14 cellular contexts compared by ENCODE assay signal in the genomic region with DNA sequence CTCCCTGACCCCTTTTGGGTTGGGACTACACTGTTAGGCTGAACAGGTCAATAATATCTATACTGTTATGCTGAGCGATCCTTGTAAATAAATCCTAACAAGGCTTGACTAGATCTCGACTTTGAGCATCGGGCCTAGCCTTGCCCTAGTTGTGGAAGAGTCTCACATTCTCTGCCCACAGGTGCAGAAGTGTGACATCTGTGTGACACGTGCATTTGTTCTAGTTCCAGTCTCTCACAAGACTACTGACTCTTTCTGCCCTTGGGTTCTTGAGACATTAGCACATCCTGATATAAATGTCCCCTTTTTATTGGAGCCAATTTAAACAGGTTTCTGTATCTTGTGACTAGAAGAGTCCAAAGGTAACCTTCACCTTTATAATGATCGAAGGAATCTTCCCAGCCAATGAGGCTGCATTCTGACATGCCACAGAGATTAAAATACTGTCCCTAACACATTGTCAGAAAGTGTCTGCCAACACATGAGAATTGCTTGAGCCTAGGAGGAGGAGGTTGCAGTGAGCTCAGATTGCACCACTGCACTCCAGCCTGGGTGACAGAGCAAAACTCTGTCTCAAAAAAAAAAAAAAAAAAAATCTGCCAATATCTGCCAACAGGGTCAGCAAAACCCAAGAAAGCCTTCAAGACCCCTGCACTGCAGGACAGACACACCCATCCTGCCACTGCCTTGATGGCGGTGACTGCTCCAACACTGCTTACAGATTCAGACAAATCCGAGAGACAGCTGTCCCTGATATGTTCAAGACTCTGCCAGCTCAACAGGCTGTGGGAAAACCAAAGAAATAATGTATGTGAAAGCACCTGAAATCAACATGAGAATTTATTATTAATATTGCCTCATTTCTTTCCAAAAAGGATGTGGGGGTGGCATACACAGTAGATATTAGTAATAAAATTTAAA. TPM values are rescaled to one million over a fixed set of nuclear protein-coding genes. Genes with fewer than 3 reads are reported as not detected.
DNase-seq lines count a peak whose midpoint lies in the region; ATAC-seq and TF ChIP-seq lines count a peak whose summit lies in the region.
"Had no signal": no experiment of that assay in that cellular context is flagged by ENCODE, and none has a peak within 500 bp of the region (broad histone marks: within the 10 kb centered on the region; RNA-seq: fewer than 3 reads in every experiment).

No MANE protein-coding gene starts in this region.

- H3F3A ChIP-seq in PC-3 (ENCODE audit: low read length, unreplicated experiment) = peaks cover 19% of the 10 kb centered on the region

- WGBS in mammary epithelial cell (ENCODE audit: low coverage, missing lambda C conversion rate) = 98% methylated on average over 7 of the region's 7 CpGs
- WGBS in suprapubic skin = 74% methylated on average over 7 of the region's 7 CpGs

- no peak for ATAC-seq in PC-3
- ATAC-seq in mucosa of descending colon = peak; percentile 48
- ATAC-seq in GM21423 (IDR thresholded peaks at IDR 0.05; ENCODE audit: unreplicated experiment) = no peak
- ATAC-seq in GM21526 (IDR thresholded peaks at IDR 0.05; ENCODE audit: low FRiP score, unreplicated experiment) = no peak
- ATAC-seq: activated CD4-positive, alpha-beta T cell treated with anti-CD3 and anti-CD28 coated beads for 36 hours; activated T-cell treated with anti-CD3 and anti-CD28 coated beads, Interleukin-2, amount 50 U/mL, for 4 hours had no signal

- no peaks in the 10 kb centered on the region for H3K9me2 ChIP-seq in PC-3 (replicated peaks; ENCODE audit: low read length)

- no peaks in the 10 kb centered on the region for H3K9me3 ChIP-seq in PC-3 (ENCODE audit: low read length)
- H3K9me3 ChIP-seq in mammary epithelial cell (replicated peaks; ENCODE audit: insufficient read depth, low read length) = no peaks in the 10 kb centered on the region
- no peaks in the 10 kb centered on the region for H3K9me3 ChIP-seq in mucosa of descending colon
- no peaks in the 10 kb centered on the region for H3K9me3 ChIP-seq in suprapubic skin

- in situ Hi-C loops in mammary epithelial cell (cut with MboI; ENCODE audit: low sequenced_read_pairs in 2 of 2) = no loop called here

- H3K4me3 ChIP-seq in PC-3 (ENCODE audit: low read length) (no peak overlapping the region), mammary epithelial cell (replicated peaks in 1 of 3; ENCODE audit: insufficient read depth in 1 of 3, low read depth in 2 of 3, low read length in 3 of 3) (no peak overlapping the region), mucosa of descending colon (no peak overlapping the region), suprapubic skin (no peak overlapping the region), coronary artery (no peak overlapping the region)

- H3K79me2 ChIP-seq in PC-3 (ENCODE audit: low read length) (no peaks in the 10 kb centered on the region), mammary epithelial cell (ENCODE audit: insufficient read depth, low read length) (no peaks in the 10 kb centered on the region)

- peak overlapping the region; percentile 68 for H3K9ac ChIP-seq in PC-3 (ENCODE audit: low read length)
- H3K9ac ChIP-seq in mammary epithelial cell (ENCODE audit: insufficient read depth, low read length) = no peak overlapping the region
- H3K9ac ChIP-seq: KMS-11 had no signal

- intact Hi-C loops in PC-3 (cut with micrococcal nuclease) = no loop called here
- intact Hi-C loops in mammary epithelial cell (cut with micrococcal nuclease) = loop anchor here (2.0 kb wide), 1 partner anchor 35 kb away; no protein-coding TSS in a partner anchor
- intact Hi-C loops in mucosa of descending colon (cut with DNase I, micrococcal nuclease) = no loop called here

- H2AFZ ChIP-seq in PC-3 (ENCODE audit: low read length) (no peak overlapping the region), mammary epithelial cell (ENCODE audit: low read depth, low read length) (no peak overlapping the region)

- peaks cover 35% of the 10 kb centered on the region for H3K4me1 ChIP-seq in PC-3 (ENCODE audit: insufficient read depth, low read length)
- H3K4me1 ChIP-seq in mammary epithelial cell (ENCODE audit: insufficient read depth, low read length) = peaks cover 32% of the 10 kb centered on the region
- peaks cover 4% of the 10 kb centered on the region for H3K4me1 ChIP-seq in mucosa of descending colon (ENCODE audit: low read depth)
- peaks cover 23% of the 10 kb centered on the region for H3K4me1 ChIP-seq in suprapubic skin

- BruUV-seq in PC-3 (replicated peaks; lab: Mats Ljungman, UMichigan) (no TSS peak), mammary epithelial cell (replicated peaks; lab: Mats Ljungman, UMichigan) (no TSS peak)

- TF ChIP-seq CTCF in PC-3 (conservative IDR thresholded peaks at IDR 0.05; ENCODE audit: low read depth, low read length) = no peak
- no peak for TF ChIP-seq CTCF in mammary epithelial cell (conservative IDR thresholded peaks at IDR 0.05 in 1 of 2, IDR thresholded peaks at IDR 0.05 in 1 of 2; ENCODE audit: extremely low read depth in 1 of 2, insufficient read depth in 1 of 2, low read depth in 1 of 2, low read length in 2 of 2)
- no peak for TF ChIP-seq CTCF in mucosa of descending colon (IDR thresholded peaks at IDR 0.05)
- no peak for TF ChIP-seq CTCF in suprapubic skin (IDR thresholded peaks at IDR 0.05)
- TF ChIP-seq CTCF in coronary artery (IDR thresholded peaks at IDR 0.05) = no peak

- TF ChIP-seq EP300 in suprapubic skin (IDR thresholded peaks at IDR 0.05) = no peak

- TF ChIP-seq POLR2A in suprapubic skin (IDR thresholded peaks at IDR 0.05) = no peak

- H3K36me3 ChIP-seq in PC-3 (ENCODE audit: low read depth, low read length) (no peaks in the 10 kb centered on the region), mammary epithelial cell (ENCODE audit: insufficient read depth, low read length) (no peaks in the 10 kb centered on the region), mucosa of descending colon (ENCODE audit: low read depth) (no peaks in the 10 kb centered on the region), suprapubic skin (no peaks in the 10 kb centered on the region)

- POLR2A ChIA-PET in PC-3 (lab: Charles Lee; ENCODE audit: unreplicated experiment) = interaction anchor here (0.7 to 1.1 kb wide), 3 partner anchors 14 to 34 kb away, joined by 3 to 5 read pairs (median 4); no protein-coding TSS in a partner anchor

- H3K4me2 ChIP-seq in PC-3 (ENCODE audit: low read length) (peak overlapping the region; percentile 54), mammary epithelial cell (ENCODE audit: insufficient read depth, low read depth, low read length) (peak overlapping the region; percentile 56)
- H3K4me2 ChIP-seq: KMS-11 had no signal

- no peak for DNase-seq in PC-3
- no peak for DNase-seq in mammary epithelial cell
- no peak for DNase-seq in mucosa of descending colon
- DNase-seq in suprapubic skin (ENCODE audit: low spot score in 2 of 2) = no peak
- no peak for DNase-seq in coronary artery (ENCODE audit: low spot score)
- no peak for DNase-seq in T-helper 1 cell
- DNase-seq: activated CD4-positive, alpha-beta T cell treated with anti-CD3 and anti-CD28 coated beads for 36 hours; activated T-cell treated with anti-CD3 and anti-CD28 coated beads, Interleukin-2, amount 50 U/mL, for 4 hours; NCI-H1694 treated with DMSO at 0.1 percent for 48 hours; T-helper 9 cell; trophoblast cell had no signal

- CTCF ChIA-PET in PC-3 (lab: Charles Lee) = interaction anchor here (0.7 to 2.2 kb wide), 3 partner anchors 24 to 626 kb away, joined by 4 to 21 read pairs (median 5); no protein-coding TSS in a partner anchor
- CTCF ChIA-PET in mammary epithelial cell (lab: Charles Lee; ENCODE audit: low non-redundant PET) = interaction anchor here (0.7 kb wide), 1 partner anchor 14 kb away, joined by 7 read pairs; no protein-coding TSS in a partner anchor

- H4K20me1 ChIP-seq in PC-3 (ENCODE audit: low read length) = no peaks in the 10 kb centered on the region
- H4K20me1 ChIP-seq in mammary epithelial cell (ENCODE audit: insufficient read depth, low read length) = no peaks in the 10 kb centered on the region

- H3K27me3 ChIP-seq in PC-3 (ENCODE audit: low read length) = no peaks in the 10 kb centered on the region
- no peaks in the 10 kb centered on the region for H3K27me3 ChIP-seq in mammary epithelial cell (ENCODE audit: insufficient read depth, low read length)
- no peaks in the 10 kb centered on the region for H3K27me3 ChIP-seq in suprapubic skin

- peak overlapping the region; percentile 90 for H3K27ac ChIP-seq in PC-3 (ENCODE audit: low read length)
- peak overlapping the region; percentile 68 for H3K27ac ChIP-seq in mammary epithelial cell (ENCODE audit: insufficient read depth, low read depth, low read length)
- H3K27ac ChIP-seq in suprapubic skin = peak overlapping the region; percentile 91
- no peak overlapping the region for H3K27ac ChIP-seq in coronary artery
- H3K27ac ChIP-seq: KMS-11 had no signal

- dilution Hi-C loops in mammary epithelial cell (cut with HindIII; ENCODE audit: low sequenced_read_pairs) = no loop called here

RNA-seq across cellular contexts. Expression of a gene that starts 56.5 kb away (rescaled TPM):
- total RNA-seq in PC-3 (2014; rRNA removed) (85.3 and 103 TPM in 2 replicates), mammary epithelial cell (10 to 100 TPM; 15.7 to 31.2 TPM), mucosa of descending colon (10 to 100 TPM; 20.3 to 30.7 (median 24.1) TPM), suprapubic skin (10 to 100 TPM; 14.9 to 28.5 (median 20.2) TPM)
- polyA plus RNA-seq in mammary epithelial cell = 23.2 TPM
- 48.2 TPM for polyA minus RNA-seq in mammary epithelial cell

Comparison
In these comparisons a context has a peak if more than half of its experiments do, and no peak if none do; other contexts are left out.
1. H3K27ac ChIP-seq: peak in PC-3 (single experiment), mammary epithelial cell (single experiment) and suprapubic skin (single experiment); none in coronary artery (0 of 2).